Comparison of ENCODE assay signal across 10 cellular contexts in genomic region chr22:44753189-44754042, GRCh38. TPM values are rescaled to one million over a fixed set of nuclear protein-coding genes. Genes with fewer than 3 reads are reported as not detected.
DNase-seq lines count a peak whose midpoint lies in the region; ATAC-seq and TF ChIP-seq lines count a peak whose summit lies in the region.
"Had no signal": no experiment of that assay in that cellular context is flagged by ENCODE, and none has a peak within 500 bp of the region (broad histone marks: within the 10 kb centered on the region; RNA-seq: fewer than 3 reads in every experiment).

No MANE protein-coding gene starts in this region.

- peak overlapping the region; percentile 40 for H3K4me3 ChIP-seq in upper lobe of right lung

- no peak for DNase-seq in activated T-cell treated with anti-CD3 and anti-CD28 coated beads, Interleukin-2, amount 50 U/mL, for 72 hours
- no peak for DNase-seq in activated T-cell treated with anti-CD3 and anti-CD28 coated beads, Interleukin-2, amount 50 U/mL, for 1 hour
- DNase-seq in central memory CD8-positive, alpha-beta T cell (ENCODE audit: low spot score in 2 of 2), result no peak
- DNase-seq in left lobe of liver (ENCODE audit: low spot score) (no peak), upper lobe of right lung (no peak), hepatic stellate cell (ENCODE audit: low spot score) (no peak), cerebellum (ENCODE audit: low spot score) (no peak)
- DNase-seq: activated CD4-positive, alpha-beta T cell treated with anti-CD3 and anti-CD28 coated beads for 4 hours had no signal

- H3K4me1 ChIP-seq in upper lobe of right lung, result no peaks in the 10 kb centered on the region

- ATAC-seq in activated T-cell treated with anti-CD3 and anti-CD28 coated beads, Interleukin-2, amount 50 U/mL, for 72 hours (replicated peaks in 1 of 2), result no peak
- ATAC-seq in central memory CD8-positive, alpha-beta T cell (replicated peaks; ENCODE audit: extremely low read depth, poor library complexity, severe bottlenecking), result no peak
- peak; percentile 19 for ATAC-seq in left lobe of liver
- peak; percentile 36 for ATAC-seq in upper lobe of right lung
- ATAC-seq in GM21786 (IDR thresholded peaks at IDR 0.05; ENCODE audit: unreplicated experiment), result no peak

- no peaks in the 10 kb centered on the region for H3K9me3 Mint-ChIP-seq in activated T-cell treated with anti-CD3 and anti-CD28 coated beads, Interleukin-2, amount 50 U/mL, for 72 hours
- H3K9me3 Mint-ChIP-seq in central memory CD8-positive, alpha-beta T cell, result no peaks in the 10 kb centered on the region

- no peak for TF ChIP-seq CTCF in upper lobe of right lung (IDR thresholded peaks at IDR 0.05)

- H3K27me3 Mint-ChIP-seq in activated T-cell treated with anti-CD3 and anti-CD28 coated beads, Interleukin-2, amount 50 U/mL, for 72 hours (ENCODE audit: low read depth), result peaks cover 65% of the 10 kb centered on the region
- peaks cover 68% of the 10 kb centered on the region for H3K27me3 Mint-ChIP-seq in central memory CD8-positive, alpha-beta T cell

- peak overlapping the region; percentile 58 for H3K27ac ChIP-seq in upper lobe of right lung

- H3K4me1 Mint-ChIP-seq in activated T-cell treated with anti-CD3 and anti-CD28 coated beads, Interleukin-2, amount 50 U/mL, for 72 hours (ENCODE audit: low read depth), result peaks cover 5% of the 10 kb centered on the region
- H3K4me1 Mint-ChIP-seq in central memory CD8-positive, alpha-beta T cell, result peaks cover 4% of the 10 kb centered on the region

- no peaks in the 10 kb centered on the region for H3K9me3 ChIP-seq in upper lobe of right lung

- H3K36me3 ChIP-seq in upper lobe of right lung, result no peaks in the 10 kb centered on the region

- H3K27me3 ChIP-seq in upper lobe of right lung, result peaks cover 35% of the 10 kb centered on the region

- peak overlapping the region; percentile 74 to 85 for H3K4me3 Mint-ChIP-seq in activated T-cell treated with anti-CD3 and anti-CD28 coated beads, Interleukin-2, amount 50 U/mL, for 72 hours
- H3K4me3 Mint-ChIP-seq in central memory CD8-positive, alpha-beta T cell, result peak overlapping the region; percentile 68

- intact Hi-C loops in upper lobe of right lung (cut with DNase I), result no loop called here

- peaks cover 0 to 3% of the 10 kb centered on the region in 2 donors for H3K36me3 Mint-ChIP-seq in activated T-cell treated with anti-CD3 and anti-CD28 coated beads, Interleukin-2, amount 50 U/mL, for 72 hours (ENCODE audit: insufficient read depth in 2 of 2)
- H3K36me3 Mint-ChIP-seq in central memory CD8-positive, alpha-beta T cell (ENCODE audit: insufficient read depth), result no peaks in the 10 kb centered on the region

- H3K27ac Mint-ChIP-seq in activated T-cell treated with anti-CD3 and anti-CD28 coated beads, Interleukin-2, amount 50 U/mL, for 72 hours, result no peak overlapping the region
- H3K27ac Mint-ChIP-seq in central memory CD8-positive, alpha-beta T cell (ENCODE audit: low read depth), result no peak overlapping the region

RNA-seq across cellular contexts. Expression of gene ARHGAP8, which starts 1.0 kb away (rescaled TPM):
- total RNA-seq in activated T-cell treated with anti-CD3 and anti-CD28 coated beads, Interleukin-2, amount 50 U/mL, for 72 hours, result 1 to 10 TPM; 2.8 to 4.4 TPM
- total RNA-seq in left lobe of liver (0.98 TPM), upper lobe of right lung (18.1 TPM), cerebellum (0.82 TPM)
- total RNA-seq: M059J had no signal

RNA-seq across cellular contexts. Expression of gene PRR5, which starts 51.4 kb away (rescaled TPM):
- 10 to 100 TPM; 11.7 to 12.0 TPM for total RNA-seq in activated T-cell treated with anti-CD3 and anti-CD28 coated beads, Interleukin-2, amount 50 U/mL, for 72 hours
- total RNA-seq in left lobe of liver (30.0 TPM), upper lobe of right lung (13.6 TPM), cerebellum (20.8 TPM)
- total RNA-seq: M059J had no signal

Comparison
In these comparisons a context has a peak if more than half of its experiments do, and no peak if none do; other contexts are left out.
1. ATAC-seq: peak in left lobe of liver (single experiment) and upper lobe of right lung (single experiment); none in activated T-cell treated with anti-CD3 and anti-CD28 coated beads, Interleukin-2, amount 50 U/mL, for 72 hours (0 of 2), central memory CD8-positive, alpha-beta T cell (single experiment) and GM21786 (single experiment).